ENCODE assay signal across 28 cellular contexts in genomic region chr16:87626401-87626800, GRCh38. TPM values are rescaled to one million over a fixed set of nuclear protein-coding genes. Genes with fewer than 3 reads are reported as not detected.
DNase-seq lines count a peak whose midpoint lies in the region; ATAC-seq, FAIRE-seq and TF ChIP-seq lines count a peak whose summit lies in the region.
"Had no signal": no experiment of that assay in that cellular context is flagged by ENCODE, and none has a peak within 500 bp of the region (broad histone marks: within the 10 kb centered on the region; RNA-seq: fewer than 3 reads in every experiment).

No MANE protein-coding gene starts in this region.

- peaks cover 8% of the 10 kb centered on the region for H3K27me3 Mint-ChIP-seq in activated T-cell treated with anti-CD3 and anti-CD28 coated beads, Interleukin-2, amount 50 U/mL, for 24 hours

- no peak for ATAC-seq in Right ventricle myocardium inferior
- no peak for ATAC-seq in left cardiac atrium
- ATAC-seq: GM12878 had no signal

- intact Hi-C loops in Right ventricle myocardium inferior (cut with DNase I), result no loop called here
- intact Hi-C loops in left cardiac atrium (cut with DNase I), result no loop called here

- H3K9me3 Mint-ChIP-seq in activated T-cell treated with anti-CD3 and anti-CD28 coated beads, Interleukin-2, amount 50 U/mL, for 24 hours, result peaks cover 4% of the 10 kb centered on the region

- H3K4me1 ChIP-seq in BLaER1 treated with 17β-estradiol and CSF1 and Interleukin-3, amounts not matched to agents 10 nM and 100 nM, result peaks cover 28 to 77% (median 54%) of the 10 kb centered on the region in 10 experiments
- H3K4me1 ChIP-seq in small intestine (ENCODE audit: control insufficient read depth in 2 of 2, insufficient read depth in 1 of 2, low read depth in 1 of 2, low read length in 1 of 2), result no peaks in the 10 kb centered on the region
- H3K4me1 ChIP-seq: BE2C had no signal

- H3K4me3 Mint-ChIP-seq in activated T-cell treated with anti-CD3 and anti-CD28 coated beads, Interleukin-2, amount 50 U/mL, for 24 hours, result no peak overlapping the region
- H3K4me3 Mint-ChIP-seq: CD14-positive monocyte; CD4-positive, alpha-beta memory T cell; CD4-positive, CD25-positive, alpha-beta regulatory T cell; CD8-positive, alpha-beta memory T cell had no signal

- no peaks in the 10 kb centered on the region for H3K36me3 ChIP-seq in BLaER1 treated with 17β-estradiol and CSF1 and Interleukin-3, amounts not matched to agents 10 nM and 100 nM
- H3K36me3 ChIP-seq in H7 (replicated peaks; ENCODE audit: control insufficient read depth, insufficient read depth, low read length) (no peaks in the 10 kb centered on the region), small intestine (ENCODE audit: control insufficient read depth in 2 of 2, insufficient read depth in 2 of 2, low read length in 2 of 2) (no peaks in the 10 kb centered on the region)
- H3K36me3 ChIP-seq: BE2C, BLaER1 had no signal

- H3K9ac ChIP-seq in BLaER1 treated with 17β-estradiol and CSF1 and Interleukin-3, amounts not matched to agents 10 nM and 100 nM, result peak overlapping the region in 3 of 11 experiments; percentile 3 to 25 (median 4); a peak in 1 of 22 replicates
- H3K9ac ChIP-seq: BLaER1 had no signal

- H4K20me1 ChIP-seq in BLaER1 treated with 17β-estradiol and CSF1 and Interleukin-3, amounts not matched to agents 10 nM and 100 nM, result peaks cover 0 to 8% (median 0%) of the 10 kb centered on the region in 11 experiments; a peak in 3 of 22 replicates
- H4K20me1 ChIP-seq: BLaER1 had no signal

- 58 to 80% (median 70%) methylated on average over 13 to 14 of the region's 14 CpGs for WGBS in small intestine, 3 donors

- H3K27ac Mint-ChIP-seq in activated T-cell treated with anti-CD3 and anti-CD28 coated beads, Interleukin-2, amount 50 U/mL, for 24 hours, result no peak overlapping the region
- H3K27ac Mint-ChIP-seq: CD14-positive monocyte; CD4-positive, alpha-beta memory T cell; CD4-positive, CD25-positive, alpha-beta regulatory T cell; CD8-positive, alpha-beta memory T cell had no signal

- peaks cover 0 to 2% (median 0%) of the 10 kb centered on the region in 11 experiments; a peak in 2 of 22 replicates for H3K27me3 ChIP-seq in BLaER1 treated with 17β-estradiol and CSF1 and Interleukin-3, amounts not matched to agents 10 nM and 100 nM
- H3K27me3 ChIP-seq in H7 (ENCODE audit: control insufficient read depth, insufficient read depth, low read length), result no peaks in the 10 kb centered on the region
- H3K27me3 ChIP-seq in small intestine (ENCODE audit: control insufficient read depth in 2 of 2, insufficient read depth in 2 of 2, low read length in 2 of 2), result peaks cover 0 to 2% of the 10 kb centered on the region in 2 donors
- H3K27me3 ChIP-seq: BLaER1 had no signal

- no peak for FAIRE-seq in small intestine (lab: Jason Lieb, UNC)
- FAIRE-seq: A204.1, GM12878, GM12892, GM18507 had no signal

- peaks cover 6 to 14% (median 9%) of the 10 kb centered on the region in 11 experiments; a peak in 18 of 22 replicates for H3K9me3 ChIP-seq in BLaER1 treated with 17β-estradiol and CSF1 and Interleukin-3, amounts not matched to agents 10 nM and 100 nM (replicated peaks in 1 of 11)
- no peaks in the 10 kb centered on the region for H3K9me3 ChIP-seq in small intestine (ENCODE audit: control insufficient read depth, low read depth)
- H3K9me3 ChIP-seq: BE2C had no signal

- DNase-seq in Right ventricle myocardium inferior (ENCODE audit: missing footprints) (peak; percentile 45), left cardiac atrium (no peak), H7 (peak; percentile 50), epithelial cell of esophagus (ENCODE audit: low read depth) (peak; percentile 43), small intestine (no peak), NCI-H2107 (lab: John Stamatoyannopoulos, UW) (no peak)
- DNase-seq in activated T-cell treated with anti-CD3 and anti-CD28 coated beads, Interleukin-2, amount 50 U/mL, for 24 hours, result no peak
- DNase-seq: 8988T; ACHN; BE2C; CD4-positive, alpha-beta memory T cell; CD4-positive, CD25-positive, alpha-beta regulatory T cell; CD8-positive, alpha-beta memory T cell; COR-L47; DMS 273 treated with DMSO at 0.1 percent for 48 hours; DMS153; DMS53; DMS79; DND-41; EL; GDM1 had no signal

- peak overlapping the region in 3 of 11 experiments; percentile 15 to 95 (median 89); a peak in 4 of 22 replicates for H3K4me2 ChIP-seq in BLaER1 treated with 17β-estradiol and CSF1 and Interleukin-3, amounts not matched to agents 10 nM and 100 nM
- H3K4me2 ChIP-seq: BLaER1 had no signal

- no peak for TF ChIP-seq CTCF in epithelial cell of esophagus (IDR thresholded peaks at IDR 0.05; ENCODE audit: insufficient read depth, low read depth, low read length, missing control alignments)

- no peaks in the 10 kb centered on the region for H3K4me1 Mint-ChIP-seq in activated T-cell treated with anti-CD3 and anti-CD28 coated beads, Interleukin-2, amount 50 U/mL, for 24 hours (ENCODE audit: low read depth)
- H3K4me1 Mint-ChIP-seq: CD14-positive monocyte; CD4-positive, alpha-beta memory T cell; CD4-positive, CD25-positive, alpha-beta regulatory T cell; CD8-positive, alpha-beta memory T cell had no signal

- H3K27ac ChIP-seq in BLaER1 treated with 17β-estradiol and CSF1 and Interleukin-3, amounts not matched to agents 10 nM and 100 nM, result peak overlapping the region in 8 of 11 experiments; percentile 1 to 96 (median 92); a peak in 11 of 22 replicates
- no peak overlapping the region for H3K27ac ChIP-seq in small intestine (ENCODE audit: low read depth in 1 of 2, low read length in 1 of 2)
- H3K27ac ChIP-seq: BLaER1 had no signal

- no peaks in the 10 kb centered on the region for H3K36me3 Mint-ChIP-seq in activated T-cell treated with anti-CD3 and anti-CD28 coated beads, Interleukin-2, amount 50 U/mL, for 24 hours (ENCODE audit: low read depth)
- H3K36me3 Mint-ChIP-seq: CD14-positive monocyte; CD4-positive, alpha-beta memory T cell; CD4-positive, CD25-positive, alpha-beta regulatory T cell had no signal

- H3K4me3 ChIP-seq in BLaER1 treated with 17β-estradiol and CSF1 and Interleukin-3, amounts not matched to agents 10 nM and 100 nM, result no peak overlapping the region
- H3K4me3 ChIP-seq in H7 (ENCODE audit: insufficient read depth, low read depth, low read length) (no peak overlapping the region), epithelial cell of esophagus (ENCODE audit: low read length) (no peak overlapping the region), small intestine (ENCODE audit: low read depth in 1 of 2, low read length in 2 of 2) (no peak overlapping the region)
- H3K4me3 ChIP-seq: BLaER1, GM12878 had no signal

RNA-seq across cellular contexts. Expression of gene JPH3, which starts 24.1 kb away (rescaled TPM):
- not detected for total RNA-seq in Right ventricle myocardium inferior
- under 1 TPM; 0.05 to 0.09 TPM for total RNA-seq in left cardiac atrium
- total RNA-seq in H7 (2014; rRNA removed; shearing (Covaris generic)), result 24.0 and 25.6 TPM in 2 replicates
- polyA plus RNA-seq in small intestine, result 1 to 10 TPM in 1 of 3 donors, not detected in 2; 2.4 TPM
- total RNA-seq: CD4-positive, CD25-positive, alpha-beta regulatory T cell; CD8-positive, alpha-beta memory T cell; GM12878 had no signal
- polyA plus RNA-seq: CD14-positive monocyte; CD4-positive, alpha-beta memory T cell; CD4-positive, CD25-positive, alpha-beta regulatory T cell; CD8-positive, alpha-beta memory T cell had no signal

Comparison
In these comparisons a context has a peak if more than half of its experiments do, and no peak if none do; other contexts are left out.
1. DNase-seq: peak in Right ventricle myocardium inferior (single experiment), H7 (single experiment) and epithelial cell of esophagus (single experiment); none in left cardiac atrium (single experiment), small intestine (single experiment), activated T-cell treated with anti-CD3 and anti-CD28 coated beads, Interleukin-2, amount 50 U/mL, for 24 hours (single experiment) and NCI-H2107 (single experiment).
2. H3K27ac ChIP-seq: peak in BLaER1 treated with 17β-estradiol and CSF1 and Interleukin-3, amounts not matched to agents 10 nM and 100 nM (8 of 11); none in small intestine (0 of 2).
3. RNA of gene JPH3, which starts 24.1 kb away (total RNA-seq): 24.0 to 25.6 TPM in H7; 0.05 to 0.09 TPM in left cardiac atrium and not detected in Right ventricle myocardium inferior (single experiment); every median in the first group is over 10 times any median in the second.